ENCODE assay signal across 16 cellular contexts in genomic region chr10:113930482-113931057, GRCh38.
DNase-seq lines count a peak whose midpoint lies in the region; FAIRE-seq and TF ChIP-seq lines count a peak whose summit lies in the region.
"Had no signal": no experiment of that assay in that cellular context is flagged by ENCODE, and none has a peak within 500 bp of the region (broad histone marks: within the 10 kb centered on the region; RNA-seq: fewer than 3 reads in every experiment).

No MANE protein-coding gene starts in this region.

- H3K27me3 ChIP-seq in SJSA1 (replicated peaks) (no peaks in the 10 kb centered on the region), H1 (replicated peaks in 1 of 4; ENCODE audit: control insufficient read depth in 3 of 4, extremely low read depth in 1 of 4, insufficient read depth in 3 of 4, low read length in 3 of 4) (no peaks in the 10 kb centered on the region)
- H3K27me3 ChIP-seq: BLaER1 treated with 17β-estradiol and CSF1 and Interleukin-3, amounts not matched to agents 10 nM and 100 nM had no signal

- no peak overlapping the region for H3K56ac ChIP-seq in H1 (replicated peaks; ENCODE audit: insufficient read length, low read depth, low read length)

- no peak overlapping the region for H3K14ac ChIP-seq in H1 (ENCODE audit: insufficient read length)

- TF ChIP-seq CTCF in H1 (IDR thresholded peaks at IDR 0.05; ENCODE audit: control extremely low read depth in 1 of 3, insufficient read depth in 1 of 3, low read depth in 1 of 3, low read length in 3 of 3) = no peak

- H2BK5ac ChIP-seq in H1 (ENCODE audit: low read depth, low read length) = no peak overlapping the region

- CTCF ChIA-PET in H1 (lab: Charles Lee; ENCODE audit: partially characterized antibody) = interaction anchor here (0.9 to 1.3 kb wide), 5 partner anchors 8 to 131 kb away, joined by 3 to 4 read pairs (median 3); no protein-coding TSS in a partner anchor

- H3K36me3 ChIP-seq in SJSA1 (no peaks in the 10 kb centered on the region), H1 (ENCODE audit: control insufficient read depth in 2 of 4, insufficient read depth in 4 of 4, low read length in 3 of 4) (no peaks in the 10 kb centered on the region)
- H3K36me3 ChIP-seq: BLaER1 treated with 17β-estradiol and CSF1 and Interleukin-3, amounts not matched to agents 10 nM and 100 nM had no signal

- no peak overlapping the region for H2AFZ ChIP-seq in H1 (ENCODE audit: low read length)

- H3K4me2 ChIP-seq in H1 (ENCODE audit: insufficient read depth in 1 of 2, low read depth in 2 of 2, low read length in 2 of 2) = no peak overlapping the region

- TF ChIP-seq POLR2A in H1 (IDR thresholded peaks at IDR 0.05; ENCODE audit: control extremely low read depth in 1 of 2, low read depth in 2 of 2, low read length in 2 of 2) = no peak

- no peak overlapping the region for H3K4ac ChIP-seq in H1 (replicated peaks; ENCODE audit: insufficient read length, low read depth, low read length)

- no peaks in the 10 kb centered on the region for H4K20me1 ChIP-seq in H1 (replicated peaks in 1 of 2; ENCODE audit: control insufficient read depth in 1 of 2, insufficient read depth in 2 of 2, low read length in 2 of 2)
- H4K20me1 ChIP-seq: BLaER1 treated with 17β-estradiol and CSF1 and Interleukin-3, amounts not matched to agents 10 nM and 100 nM had no signal

- H3K4me3 ChIP-seq in SJSA1 (no peak overlapping the region), H1 (ENCODE audit: extremely low read depth in 1 of 4, insufficient read depth in 2 of 4, low read depth in 3 of 4, low read length in 4 of 4) (no peak overlapping the region)
- H3K4me3 ChIP-seq: BLaER1 treated with 17β-estradiol and CSF1 and Interleukin-3, amounts not matched to agents 10 nM and 100 nM had no signal

- H4K91ac ChIP-seq in H1 (replicated peaks; ENCODE audit: insufficient read length, low read length) = no peak overlapping the region

- H4K8ac ChIP-seq in H1 (ENCODE audit: extremely low read depth, insufficient read depth, low read length) = no peak overlapping the region

- H3K18ac ChIP-seq in H1 (ENCODE audit: extremely low read depth, low read length) = no peak overlapping the region

- no peak overlapping the region for H3K23ac ChIP-seq in H1 (ENCODE audit: insufficient read length)

- no peak overlapping the region for H3K9ac ChIP-seq in H1 (replicated peaks in 1 of 4; ENCODE audit: extremely low read depth in 1 of 4, low read depth in 3 of 4, low read length in 3 of 4)

- no peak for TF ChIP-seq RAD21 in H1 (IDR thresholded peaks at IDR 0.05 in 1 of 2, conservative IDR thresholded peaks at IDR 0.05 in 1 of 2; ENCODE audit: low read depth in 2 of 2, low read length in 2 of 2)

- POLR2A ChIA-PET in H1 (lab: Charles Lee; ENCODE audit: partially characterized antibody) = no interaction called here

- H3K27ac ChIP-seq in SJSA1 (peak overlapping the region; percentile 16; the same call in 1 of the 2 replicates), H1 (ENCODE audit: low read depth, low read length) (no peak overlapping the region)

- H2BK12ac ChIP-seq in H1 (ENCODE audit: low read depth, low read length) = no peak overlapping the region

- no peak overlapping the region for H2BK15ac ChIP-seq in H1 (ENCODE audit: low read length)

- H3K9me3 ChIP-seq in SJSA1 (replicated peaks) (no peaks in the 10 kb centered on the region), H1 (ENCODE audit: insufficient read depth in 2 of 2, low read depth in 1 of 2, low read length in 1 of 2) (no peaks in the 10 kb centered on the region)

- H3K4me1 ChIP-seq in SJSA1 (replicated peaks) = peaks cover 20% of the 10 kb centered on the region
- no peaks in the 10 kb centered on the region for H3K4me1 ChIP-seq in H1 (replicated peaks in 1 of 4; ENCODE audit: control insufficient read depth in 3 of 4, insufficient read depth in 4 of 4, low read length in 3 of 4)

- FAIRE-seq in H1 (lab: Jason Lieb, UNC) = no peak
- FAIRE-seq: GM12892, HepG2 had no signal

- H3K23me2 ChIP-seq in H1 (ENCODE audit: low read depth, low read length) = no peaks in the 10 kb centered on the region; the same call in 1 of the 2 replicates

- H3K79me2 ChIP-seq in H1 (ENCODE audit: control insufficient read depth in 1 of 2, insufficient read depth in 2 of 2, low read length in 2 of 2) = no peaks in the 10 kb centered on the region

- WGBS in H1 (ENCODE audit: extremely low coverage in 1 of 2, insufficient coverage in 1 of 2, insufficient read length in 1 of 2, insufficient replicate concordance in 2 of 2, low coverage in 1 of 2, low lambda C conversion rate in 2 of 2, missing lambda C conversion rate in 1 of 2), 2 experiments = 81% methylated on average over 3 of the region's 3 CpGs; no CpG with 5 or more reads in 1 of the 2 experiments

- no peak for TF ChIP-seq EP300 in H1 (IDR thresholded peaks at IDR 0.05; ENCODE audit: borderline replicate concordance in 1 of 2, low read depth in 2 of 2, low read length in 2 of 2)

- DNase-seq in SJSA1 (ENCODE audit: low read depth in 1 of 2, low spot score in 2 of 2) (peak in 1 of 2 experiments; percentile 43), H1 (ENCODE audit: low read depth in 1 of 2, low spot score in 2 of 2) (no peak), islet precursor cell (peak; percentile 61), DMS79 (lab: John Stamatoyannopoulos, UW) (no peak), NCI-H82 (lab: John Stamatoyannopoulos, UW) (no peak)
- DNase-seq in activated naive CD4-positive, alpha-beta T cell treated with Interleukin-2 at 50 U/mL for 16 hours = no peak
- DNase-seq: CD8-positive, alpha-beta memory T cell; COR-L47; DMS 273 treated with DMSO at 0.1 percent for 48 hours; DMS53; GDM1; GOT3; H9 had no signal

- no peak overlapping the region for H2BK120ac ChIP-seq in H1 (replicated peaks; ENCODE audit: low read depth, low read length)

- no peak overlapping the region for H4K5ac ChIP-seq in H1 (ENCODE audit: insufficient read length, low read depth, low read length)

- H2AK5ac ChIP-seq in H1 (ENCODE audit: low read depth, low read length) = no peak overlapping the region

- H3K79me1 ChIP-seq in H1 (ENCODE audit: low read depth, low read length) = no peaks in the 10 kb centered on the region

- no peak overlapping the region for H2BK20ac ChIP-seq in H1 (ENCODE audit: low read length)

TF ChIP-seq in H1, 55 proteins besides CTCF, POLR2A, EP300 and RAD21:
- TF ChIP-seq TEAD4 (IDR thresholded peaks at IDR 0.05; ENCODE audit: low read depth, low read length) (peak; percentile 47; the same call in 1 of the 2 replicates), TAF7 (optimal IDR thresholded peaks at IDR 0.05; ENCODE audit: borderline replicate concordance, low read depth, low read length) (no peak)
